Comparison of ENCODE assay signal across 1 cellular context in the genomic region with DNA sequence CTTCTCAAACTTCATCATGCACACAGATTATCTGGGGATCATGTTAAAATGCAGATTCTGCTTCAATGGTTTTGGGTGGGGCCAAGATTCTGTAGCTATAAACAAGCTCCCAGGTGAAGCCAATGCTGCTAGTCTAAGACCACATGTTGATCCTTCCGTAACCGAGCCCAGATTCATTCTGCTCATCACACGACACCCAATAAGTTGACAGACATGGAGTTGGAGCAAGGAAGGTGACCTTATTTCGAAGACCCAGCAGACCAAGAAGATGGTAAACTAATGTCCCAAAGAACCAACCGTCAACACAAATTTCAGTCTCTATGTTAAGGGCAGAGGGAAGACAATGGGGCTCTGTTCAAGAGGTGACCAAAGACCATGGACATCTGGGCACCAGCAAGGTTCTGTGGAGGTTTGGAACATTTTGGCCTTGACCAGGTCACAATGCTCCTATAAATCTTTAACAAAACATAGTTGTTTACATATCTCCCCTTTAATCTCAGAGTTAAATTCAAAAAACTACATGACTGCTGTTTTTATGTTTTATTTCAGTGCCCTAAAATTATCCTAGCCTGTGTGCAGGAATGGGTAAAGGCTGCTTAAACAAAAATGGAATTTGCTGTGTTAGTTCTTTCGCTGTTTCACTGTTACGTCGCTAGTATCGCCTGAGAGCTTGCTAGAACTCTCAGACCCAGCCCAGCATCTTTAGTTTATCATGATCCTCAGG.
A peak's percentile ranks its signal among the peaks of the same experiment; 100 is the strongest.
TF ChIP-seq lines count a peak whose summit lies in the region.

No MANE protein-coding gene starts in this region.

TF ChIP-seq in HepG2, 621 proteins besides CTCF, POLR2A, EP300 and RAD21 (continued from another document and continues in another):
- TF ChIP-seq ARNT (IDR thresholded peaks at IDR 0.05) (no peak), MYPOP (CRISPR knock-in tag; IDR thresholded peaks at IDR 0.05) (peak; percentile 84), MAF1 (CRISPR knock-in tag; IDR thresholded peaks at IDR 0.05; ENCODE audit: borderline replicate concordance) (no peak), CREM (IDR thresholded peaks at IDR 0.05) (peak; percentile 88), CREM (CRISPR knock-in tag; IDR thresholded peaks at IDR 0.05) (no peak), ZNF619 (CRISPR knock-in tag; IDR thresholded peaks at IDR 0.05) (no peak), THAP11 (CRISPR knock-in tag; IDR thresholded peaks at IDR 0.05) (peak; percentile 57), PRPF4 (IDR thresholded peaks at IDR 0.05; ENCODE audit: low read depth, low read length, poor library complexity, severe bottlenecking) (peak; percentile 84), GPN1 (CRISPR knock-in tag; IDR thresholded peaks at IDR 0.05; ENCODE audit: borderline replicate concordance) (no peak), KAT7 (CRISPR knock-in tag; IDR thresholded peaks at IDR 0.05; ENCODE audit: borderline replicate concordance) (0 out of 2 replicates have a peak, but pooled peaks have one; percentile 74), SP140L (CRISPR knock-in tag; IDR thresholded peaks at IDR 0.05; ENCODE audit: borderline replicate concordance) (0 out of 2 replicates have a peak, but pooled peaks have one; percentile 86), ZFY (CRISPR knock-in tag; IDR thresholded peaks at IDR 0.05) (peak; percentile 19; the same call in 1 of the 2 replicates), ZFP1 (CRISPR knock-in tag; IDR thresholded peaks at IDR 0.05) (0 out of 2 replicates have a peak, but pooled peaks have one; percentile 55), ATF7-NPFF (CRISPR knock-in tag; IDR thresholded peaks at IDR 0.05; ENCODE audit: low read depth) (peak; percentile 74; the same call in 1 of the 2 replicates), RFXANK (CRISPR knock-in tag; IDR thresholded peaks at IDR 0.05) (0 out of 2 replicates have a peak, but pooled peaks have one; percentile 57), PHF5A (CRISPR knock-in tag; IDR thresholded peaks at IDR 0.05; ENCODE audit: low read depth, unreplicated experiment) (peak; percentile 97), REPIN1 (CRISPR knock-in tag; IDR thresholded peaks at IDR 0.05; ENCODE audit: borderline replicate concordance, low read depth) (peak; percentile 54; the same call in 1 of the 2 replicates), ELF3 (CRISPR knock-in tag; IDR thresholded peaks at IDR 0.05) (peak; percentile 58), TSC22D2 (CRISPR knock-in tag; IDR thresholded peaks at IDR 0.05; ENCODE audit: borderline replicate concordance) (peak; percentile 87), ZNF382 (CRISPR knock-in tag; IDR thresholded peaks at IDR 0.05; ENCODE audit: borderline replicate concordance) (no peak), ZNF317 (CRISPR knock-in tag; IDR thresholded peaks at IDR 0.05) (peak; percentile 81), ZNF296 (CRISPR knock-in tag; conservative IDR thresholded peaks at IDR 0.05) (no peak), ZNF567 (CRISPR knock-in tag; IDR thresholded peaks at IDR 0.05; ENCODE audit: borderline replicate concordance) (0 out of 2 replicates have a peak, but pooled peaks have one; percentile 24), ZNF615 (CRISPR knock-in tag; IDR thresholded peaks at IDR 0.05; ENCODE audit: borderline replicate concordance) (no peak), SIX1 (CRISPR knock-in tag; IDR thresholded peaks at IDR 0.05; ENCODE audit: borderline replicate concordance) (no peak), ZNF546 (CRISPR knock-in tag; conservative IDR thresholded peaks at IDR 0.05) (0 out of 2 replicates have a peak, but pooled peaks have one; percentile 8), ESRRA (CRISPR knock-in tag; IDR thresholded peaks at IDR 0.05; ENCODE audit: low read depth) (peak; percentile 88), ZFP41 (CRISPR knock-in tag; IDR thresholded peaks at IDR 0.05; ENCODE audit: borderline replicate concordance) (no peak), HIC2 (CRISPR knock-in tag; IDR thresholded peaks at IDR 0.05; ENCODE audit: low read depth) (peak; percentile 66; the same call in 1 of the 2 replicates), IRF2 (CRISPR knock-in tag; IDR thresholded peaks at IDR 0.05) (peak; percentile 80), SOX13 (IDR thresholded peaks at IDR 0.05) (peak; percentile 37; the same call in 1 of the 2 replicates), SOX13 (CRISPR knock-in tag; conservative IDR thresholded peaks at IDR 0.05 in 1 of 2, IDR thresholded peaks at IDR 0.05 in 1 of 2) (peak in 1 of 2 experiments; percentile 98; a peak in 2 of 4 replicates), ZNF121 (CRISPR knock-in tag; IDR thresholded peaks at IDR 0.05) (0 out of 2 replicates have a peak, but pooled peaks have one; percentile 31), POLR2AphosphoS2 (IDR thresholded peaks at IDR 0.05; ENCODE audit: low read depth, low read length) (no peak), PAWR (CRISPR knock-in tag; IDR thresholded peaks at IDR 0.05; ENCODE audit: borderline replicate concordance) (no peak), CBFB (CRISPR knock-in tag; IDR thresholded peaks at IDR 0.05) (peak; percentile 46), SP5 (CRISPR knock-in tag; IDR thresholded peaks at IDR 0.05; ENCODE audit: borderline replicate concordance, low read depth) (peak; percentile 18; the same call in 1 of the 2 replicates), SETDB1 (CRISPR knock-in tag; IDR thresholded peaks at IDR 0.05; ENCODE audit: borderline replicate concordance) (no peak), KLF16 (CRISPR knock-in tag; IDR thresholded peaks at IDR 0.05) (peak in 1 of 2 experiments; percentile 60; a peak in 1 of 4 replicates), GZF1 (CRISPR knock-in tag; IDR thresholded peaks at IDR 0.05) (no peak), ZNF720 (CRISPR knock-in tag; IDR thresholded peaks at IDR 0.05) (0 out of 2 replicates have a peak, but pooled peaks have one; percentile 71), PATZ1 (CRISPR knock-in tag; IDR thresholded peaks at IDR 0.05) (peak; percentile 58; the same call in 1 of the 2 replicates), ARHGAP35 (CRISPR knock-in tag; IDR thresholded peaks at IDR 0.05; ENCODE audit: borderline replicate concordance) (peak; percentile 66; the same call in 1 of the 2 replicates), HMG20A (CRISPR knock-in tag; IDR thresholded peaks at IDR 0.05; ENCODE audit: borderline replicate concordance) (peak; percentile 77; the same call in 1 of the 2 replicates), PHF21A (CRISPR knock-in tag; IDR thresholded peaks at IDR 0.05) (peak; percentile 97)
- TF ChIP-seq, protein P1, sequence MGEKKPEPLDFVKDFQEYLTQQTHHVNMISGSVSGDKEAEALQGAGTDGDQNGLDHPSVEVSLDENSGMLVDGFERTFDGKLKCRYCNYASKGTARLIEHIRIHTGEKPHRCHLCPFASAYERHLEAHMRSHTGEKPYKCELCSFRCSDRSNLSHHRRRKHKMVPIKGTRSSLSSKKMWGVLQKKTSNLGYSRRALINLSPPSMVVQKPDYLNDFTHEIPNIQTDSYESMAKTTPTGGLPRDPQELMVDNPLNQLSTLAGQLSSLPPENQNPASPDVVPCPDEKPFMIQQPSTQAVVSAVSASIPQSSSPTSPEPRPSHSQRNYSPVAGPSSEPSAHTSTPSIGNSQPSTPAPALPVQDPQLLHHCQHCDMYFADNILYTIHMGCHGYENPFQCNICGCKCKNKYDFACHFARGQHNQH (CRISPR knock-in tag; IDR thresholded peaks at IDR 0.05), result peak; percentile 93
- TF ChIP-seq, protein P2, sequence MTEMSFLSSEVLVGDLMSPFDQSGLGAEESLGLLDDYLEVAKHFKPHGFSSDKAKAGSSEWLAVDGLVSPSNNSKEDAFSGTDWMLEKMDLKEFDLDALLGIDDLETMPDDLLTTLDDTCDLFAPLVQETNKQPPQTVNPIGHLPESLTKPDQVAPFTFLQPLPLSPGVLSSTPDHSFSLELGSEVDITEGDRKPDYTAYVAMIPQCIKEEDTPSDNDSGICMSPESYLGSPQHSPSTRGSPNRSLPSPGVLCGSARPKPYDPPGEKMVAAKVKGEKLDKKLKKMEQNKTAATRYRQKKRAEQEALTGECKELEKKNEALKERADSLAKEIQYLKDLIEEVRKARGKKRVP (CRISPR knock-in tag; IDR thresholded peaks at IDR 0.05), result 0 out of 4 replicates have a peak, but pooled peaks of 1 of the 2 experiments have one; percentile 36
- TF ChIP-seq, protein P3, sequence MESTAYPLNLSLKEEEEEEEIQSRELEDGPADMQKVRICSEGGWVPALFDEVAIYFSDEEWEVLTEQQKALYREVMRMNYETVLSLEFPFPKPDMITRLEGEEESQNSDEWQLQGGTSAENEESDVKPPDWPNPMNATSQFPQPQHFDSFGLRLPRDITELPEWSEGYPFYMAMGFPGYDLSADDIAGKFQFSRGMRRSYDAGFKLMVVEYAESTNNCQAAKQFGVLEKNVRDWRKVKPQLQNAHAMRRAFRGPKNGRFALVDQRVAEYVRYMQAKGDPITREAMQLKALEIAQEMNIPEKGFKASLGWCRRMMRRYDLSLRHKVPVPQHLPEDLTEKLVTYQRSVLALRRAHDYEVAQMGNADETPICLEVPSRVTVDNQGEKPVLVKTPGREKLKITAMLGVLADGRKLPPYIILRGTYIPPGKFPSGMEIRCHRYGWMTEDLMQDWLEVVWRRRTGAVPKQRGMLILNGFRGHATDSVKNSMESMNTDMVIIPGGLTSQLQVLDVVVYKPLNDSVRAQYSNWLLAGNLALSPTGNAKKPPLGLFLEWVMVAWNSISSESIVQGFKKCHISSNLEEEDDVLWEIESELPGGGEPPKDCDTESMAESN (CRISPR knock-in tag; conservative IDR thresholded peaks at IDR 0.05), result peak; percentile 74
- TF ChIP-seq, protein P4, sequence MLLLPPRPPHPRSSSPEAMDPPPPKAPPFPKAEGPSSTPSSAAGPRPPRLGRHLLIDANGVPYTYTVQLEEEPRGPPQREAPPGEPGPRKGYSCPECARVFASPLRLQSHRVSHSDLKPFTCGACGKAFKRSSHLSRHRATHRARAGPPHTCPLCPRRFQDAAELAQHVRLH (CRISPR knock-in tag; IDR thresholded peaks at IDR 0.05; ENCODE audit: borderline replicate concordance, low read depth), result 0 out of 2 replicates have a peak, but pooled peaks have one; percentile 57
- TF ChIP-seq, protein P5, sequence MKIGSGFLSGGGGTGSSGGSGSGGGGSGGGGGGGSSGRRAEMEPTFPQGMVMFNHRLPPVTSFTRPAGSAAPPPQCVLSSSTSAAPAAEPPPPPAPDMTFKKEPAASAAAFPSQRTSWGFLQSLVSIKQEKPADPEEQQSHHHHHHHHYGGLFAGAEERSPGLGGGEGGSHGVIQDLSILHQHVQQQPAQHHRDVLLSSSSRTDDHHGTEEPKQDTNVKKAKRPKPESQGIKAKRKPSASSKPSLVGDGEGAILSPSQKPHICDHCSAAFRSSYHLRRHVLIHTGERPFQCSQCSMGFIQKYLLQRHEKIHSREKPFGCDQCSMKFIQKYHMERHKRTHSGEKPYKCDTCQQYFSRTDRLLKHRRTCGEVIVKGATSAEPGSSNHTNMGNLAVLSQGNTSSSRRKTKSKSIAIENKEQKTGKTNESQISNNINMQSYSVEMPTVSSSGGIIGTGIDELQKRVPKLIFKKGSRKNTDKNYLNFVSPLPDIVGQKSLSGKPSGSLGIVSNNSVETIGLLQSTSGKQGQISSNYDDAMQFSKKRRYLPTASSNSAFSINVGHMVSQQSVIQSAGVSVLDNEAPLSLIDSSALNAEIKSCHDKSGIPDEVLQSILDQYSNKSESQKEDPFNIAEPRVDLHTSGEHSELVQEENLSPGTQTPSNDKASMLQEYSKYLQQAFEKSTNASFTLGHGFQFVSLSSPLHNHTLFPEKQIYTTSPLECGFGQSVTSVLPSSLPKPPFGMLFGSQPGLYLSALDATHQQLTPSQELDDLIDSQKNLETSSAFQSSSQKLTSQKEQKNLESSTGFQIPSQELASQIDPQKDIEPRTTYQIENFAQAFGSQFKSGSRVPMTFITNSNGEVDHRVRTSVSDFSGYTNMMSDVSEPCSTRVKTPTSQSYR (CRISPR knock-in tag; IDR thresholded peaks at IDR 0.05; ENCODE audit: borderline replicate concordance), result peak; percentile 32; the same call in 1 of the 2 replicates
- TF ChIP-seq, protein P6, sequence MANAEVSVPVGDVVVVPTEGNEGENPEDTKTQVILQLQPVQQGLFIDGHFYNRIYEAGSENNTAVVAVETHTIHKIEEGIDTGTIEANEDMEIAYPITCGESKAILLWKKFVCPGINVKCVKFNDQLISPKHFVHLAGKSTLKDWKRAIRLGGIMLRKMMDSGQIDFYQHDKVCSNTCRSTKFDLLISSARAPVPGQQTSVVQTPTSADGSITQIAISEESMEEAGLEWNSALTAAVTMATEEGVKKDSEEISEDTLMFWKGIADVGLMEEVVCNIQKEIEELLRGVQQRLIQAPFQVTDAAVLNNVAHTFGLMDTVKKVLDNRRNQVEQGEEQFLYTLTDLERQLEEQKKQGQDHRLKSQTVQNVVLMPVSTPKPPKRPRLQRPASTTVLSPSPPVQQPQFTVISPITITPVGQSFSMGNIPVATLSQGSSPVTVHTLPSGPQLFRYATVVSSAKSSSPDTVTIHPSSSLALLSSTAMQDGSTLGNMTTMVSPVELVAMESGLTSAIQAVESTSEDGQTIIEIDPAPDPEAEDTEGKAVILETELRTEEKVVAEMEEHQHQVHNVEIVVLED (CRISPR knock-in tag; IDR thresholded peaks at IDR 0.05; ENCODE audit: borderline replicate concordance), result peak; percentile 33; the same call in 1 of the 2 replicates
